In genomic region chr4:98546910-98547544, GRCh38 we compare ENCODE assay signal across 8 cellular contexts.
DNase-seq lines count a peak whose midpoint lies in the region; ATAC-seq and TF ChIP-seq lines count a peak whose summit lies in the region.

No MANE protein-coding gene starts in this region.

- no peaks in the 10 kb centered on the region for H3K36me3 ChIP-seq in subcutaneous abdominal adipose tissue (ENCODE audit: control insufficient read depth in 5 of 5, insufficient read depth in 5 of 5, low read length in 5 of 5)

- peak overlapping the region; percentile 97 for H3K27ac Mint-ChIP-seq in HFFc6

- H3K4me1 ChIP-seq in subcutaneous abdominal adipose tissue (ENCODE audit: control insufficient read depth in 5 of 5, insufficient read depth in 5 of 5, low read length in 5 of 5) (peaks cover 0 to 10% (median 8%) of the 10 kb centered on the region in 5 donors), foreskin keratinocyte (peaks cover 6% of the 10 kb centered on the region)

- peak; percentile 47; the same call in 1 of the 2 replicates for TF ChIP-seq CTCF in HFFc6 (IDR thresholded peaks at IDR 0.05)
- TF ChIP-seq CTCF in foreskin keratinocyte (conservative IDR thresholded peaks at IDR 0.05) = no peak

- peak overlapping the region in 4 of 5 donors; percentile 0 to 68 (median 59) for H3K9ac ChIP-seq in subcutaneous abdominal adipose tissue (ENCODE audit: low read length in 5 of 5)

- H3K4me3 Mint-ChIP-seq in HFFc6 = peak overlapping the region; percentile 90

- no peaks in the 10 kb centered on the region for H3K27me3 ChIP-seq in layer of hippocampus (ENCODE audit: control insufficient read depth, insufficient read depth, low read length)
- no peaks in the 10 kb centered on the region for H3K27me3 ChIP-seq in subcutaneous abdominal adipose tissue (ENCODE audit: control insufficient read depth in 5 of 5, insufficient read depth in 4 of 5, low read length in 5 of 5)
- no peaks in the 10 kb centered on the region for H3K27me3 ChIP-seq in foreskin keratinocyte

- H3K4me1 Mint-ChIP-seq in HFFc6 (ENCODE audit: low read depth) = peaks cover 51% of the 10 kb centered on the region

- no peaks in the 10 kb centered on the region for H3K9me3 ChIP-seq in subcutaneous abdominal adipose tissue (ENCODE audit: control insufficient read depth in 5 of 5, low read length in 5 of 5)

- H3K4me3 ChIP-seq in subcutaneous abdominal adipose tissue (ENCODE audit: low read depth in 1 of 5, low read length in 5 of 5) = peak overlapping the region; percentile 44 to 62 (median 61)

- peak overlapping the region; percentile 25 for H3K27ac ChIP-seq in layer of hippocampus (ENCODE audit: low read depth, low read length)
- no peak overlapping the region for H3K27ac ChIP-seq in subcutaneous abdominal adipose tissue (ENCODE audit: low read depth, low read length)
- H3K27ac ChIP-seq in foreskin keratinocyte = no peak overlapping the region

- peak; percentile 48 for DNase-seq in HFFc6
- DNase-seq in dedifferentiated amniotic fluid mesenchymal stem cell (ENCODE audit: extremely low spot score) = peak; percentile 52
- no peak for DNase-seq in NOMO-1 treated with DMSO at 0.1 percent for 48 hours (lab: John Stamatoyannopoulos, UW; ENCODE audit: unreplicated experiment)
- no peak for DNase-seq in foreskin keratinocyte
- DNase-seq in COLO668 (lab: John Stamatoyannopoulos, UW; ENCODE audit: unreplicated experiment) = no peak

- no peaks in the 10 kb centered on the region for H3K9me3 Mint-ChIP-seq in HFFc6

- H3K27me3 Mint-ChIP-seq in HFFc6 (ENCODE audit: insufficient read depth) = peaks cover 2% of the 10 kb centered on the region; the same call in 1 of the 2 replicates

- peaks cover 33% of the 10 kb centered on the region for H3K36me3 Mint-ChIP-seq in HFFc6 (ENCODE audit: low read depth)

- no peak for ATAC-seq in foreskin keratinocyte
- ATAC-seq in HG02571 (IDR thresholded peaks at IDR 0.05; ENCODE audit: unreplicated experiment) = no peak

Comparison
In these comparisons a context has a peak if more than half of its experiments do, and no peak if none do; other contexts are left out.
1. DNase-seq: peak in HFFc6 (single experiment) and dedifferentiated amniotic fluid mesenchymal stem cell (single experiment); none in NOMO-1 treated with DMSO at 0.1 percent for 48 hours (single experiment), foreskin keratinocyte (0 of 2) and COLO668 (single experiment).